Comparison of ENCODE assay signal across 23 cellular contexts in genomic region chr21:45817345-45817744, GRCh38.
DNase-seq lines count a peak whose midpoint lies in the region; ATAC-seq and TF ChIP-seq lines count a peak whose summit lies in the region.
"Had no signal": no experiment of that assay in that cellular context is flagged by ENCODE, and none has a peak within 500 bp of the region (broad histone marks: within the 10 kb centered on the region; RNA-seq: fewer than 3 reads in every experiment).

No MANE protein-coding gene starts in this region.

- peaks cover 5% of the 10 kb centered on the region for H3K27me3 Mint-ChIP-seq in chondrocyte (ENCODE audit: low read depth)

- no peak for TF ChIP-seq CTCF in chondrocyte (IDR thresholded peaks at IDR 0.05)

- H3K27ac ChIP-seq in SJSA1 = peak overlapping the region; percentile 84; the same call in 1 of the 2 replicates
- H3K27ac ChIP-seq: foreskin keratinocyte, thoracic aorta had no signal

- peaks cover 32% of the 10 kb centered on the region for H3K4me1 Mint-ChIP-seq in chondrocyte (ENCODE audit: low read depth)

- H3K27ac Mint-ChIP-seq in activated naive CD4-positive, alpha-beta T cell treated with anti-CD3 and anti-CD28 coated beads, Interleukin-2, amount 50 U/mL, for 72 hours = peak overlapping the region; percentile 88 to 97
- peak overlapping the region; percentile 66 for H3K27ac Mint-ChIP-seq in chondrocyte (ENCODE audit: unreplicated experiment)
- H3K27ac Mint-ChIP-seq: stimulated activated naive B cell treated with anti-CD40 and anti-IgM and Interleukin-4, amounts not matched to agents 10 μg/mL and 1 μg/mL and 100 μg/mL, for 72 hours had no signal

- peaks cover 13 to 27% of the 10 kb centered on the region in 2 donors for H3K36me3 Mint-ChIP-seq in activated naive CD4-positive, alpha-beta T cell treated with anti-CD3 and anti-CD28 coated beads, Interleukin-2, amount 50 U/mL, for 72 hours
- H3K36me3 Mint-ChIP-seq in chondrocyte (ENCODE audit: low read depth) = peaks cover 2% of the 10 kb centered on the region
- H3K36me3 Mint-ChIP-seq: natural killer cell treated with Interleukin-12 subunit alpha and Interleukin-12 subunit beta and Interleukin-15 and Interleukin-18, amount 100 ng/mL, for 72 hours; stimulated activated naive B cell treated with anti-CD40 and anti-IgM and Interleukin-4, amounts not matched to agents 10 μg/mL and 1 μg/mL and 100 μg/mL, for 72 hours had no signal

- no peak overlapping the region for H3K4me3 Mint-ChIP-seq in chondrocyte (ENCODE audit: unreplicated experiment)
- H3K4me3 Mint-ChIP-seq: natural killer cell treated with Interleukin-12 subunit alpha and Interleukin-12 subunit beta and Interleukin-15 and Interleukin-18, amount 100 ng/mL, for 72 hours; stimulated activated naive B cell treated with anti-CD40 and anti-IgM and Interleukin-4, amounts not matched to agents 10 μg/mL and 1 μg/mL and 100 μg/mL, for 72 hours had no signal

- DNase-seq in activated naive CD4-positive, alpha-beta T cell treated with anti-CD3 and anti-CD28 coated beads, Interleukin-2, amount 50 U/mL, for 72 hours (ENCODE audit: low spot score in 2 of 2) = no peak
- no peak for DNase-seq in activated naive CD4-positive, alpha-beta T cell treated with Interleukin-2 at 50 U/mL for 16 hours
- DNase-seq in SJSA1 (ENCODE audit: low read depth in 1 of 2, low spot score in 2 of 2) (no peak), chondrocyte (ENCODE audit: low spot score) (no peak), smooth muscle cell of the brain vasculature (ENCODE audit: low read depth, low spot score) (peak; percentile 61), kidney glomerular epithelial cell (lab: John Stamatoyannopoulos, UW) (no peak), activated gamma-delta T cell treated with Interleukin-2 at 50 U/mL for 16 hours (no peak)
- DNase-seq: activated CD4-positive, CD25-positive, alpha-beta regulatory T cell; DMS79; effector memory CD4-positive, alpha-beta T cell; foreskin keratinocyte; hippocampal formation; left ventricle myocardium superior; midbrain; MM.1S; NCI-H1436 treated with DMSO at 0.1 percent for 48 hours; NCI-H526; stimulated activated CD4-positive, alpha-beta T cell treated with anti-CD3 and anti-CD28 coated beads, Interleukin-1b, Interleukin-23, amount 100 ng/mL, for 48 hours; stimulated activated naive B cell treated with anti-CD40 and anti-IgM and Interleukin-4, amounts not matched to agents 10 μg/mL and 1 μg/mL and 100 μg/mL, for 72 hours had no signal

- H3K36me3 ChIP-seq in SJSA1 = peaks cover 6% of the 10 kb centered on the region; the same call in 1 of the 2 replicates
- H3K36me3 ChIP-seq: HAP-1, thoracic aorta had no signal

- H3K9me3 Mint-ChIP-seq in activated naive CD4-positive, alpha-beta T cell treated with anti-CD3 and anti-CD28 coated beads, Interleukin-2, amount 50 U/mL, for 72 hours = peaks cover 0 to 7% of the 10 kb centered on the region in 2 donors
- no peaks in the 10 kb centered on the region for H3K9me3 Mint-ChIP-seq in chondrocyte (ENCODE audit: low read depth)
- H3K9me3 Mint-ChIP-seq: natural killer cell treated with Interleukin-12 subunit alpha and Interleukin-12 subunit beta and Interleukin-15 and Interleukin-18, amount 100 ng/mL, for 72 hours; stimulated activated naive B cell treated with anti-CD40 and anti-IgM and Interleukin-4, amounts not matched to agents 10 μg/mL and 1 μg/mL and 100 μg/mL, for 72 hours had no signal

- peaks cover 36% of the 10 kb centered on the region for H3K4me1 ChIP-seq in SJSA1 (replicated peaks)

- H3K4me3 ChIP-seq in SJSA1 = no peak overlapping the region
- H3K4me3 ChIP-seq: HAP-1, K562, thoracic aorta had no signal

- H3K9me3 ChIP-seq in SJSA1 (replicated peaks) = no peaks in the 10 kb centered on the region
- H3K9me3 ChIP-seq: HAP-1, thoracic aorta had no signal

- no peaks in the 10 kb centered on the region for H3K27me3 ChIP-seq in SJSA1 (replicated peaks)

- no peak for ATAC-seq in activated naive CD4-positive, alpha-beta T cell treated with anti-CD3 and anti-CD28 coated beads, Interleukin-2, amount 50 U/mL, for 72 hours
- ATAC-seq: foreskin keratinocyte; K562; left ventricle myocardium superior; natural killer cell treated with Interleukin-12 subunit alpha and Interleukin-12 subunit beta and Interleukin-15 and Interleukin-18, amount 100 ng/mL, for 72 hours; stimulated activated naive B cell treated with anti-CD40 and anti-IgM and Interleukin-4, amounts not matched to agents 10 μg/mL and 1 μg/mL and 100 μg/mL, for 72 hours had no signal
